32 cellular contexts compared by ENCODE assay signal in the genomic region with DNA sequence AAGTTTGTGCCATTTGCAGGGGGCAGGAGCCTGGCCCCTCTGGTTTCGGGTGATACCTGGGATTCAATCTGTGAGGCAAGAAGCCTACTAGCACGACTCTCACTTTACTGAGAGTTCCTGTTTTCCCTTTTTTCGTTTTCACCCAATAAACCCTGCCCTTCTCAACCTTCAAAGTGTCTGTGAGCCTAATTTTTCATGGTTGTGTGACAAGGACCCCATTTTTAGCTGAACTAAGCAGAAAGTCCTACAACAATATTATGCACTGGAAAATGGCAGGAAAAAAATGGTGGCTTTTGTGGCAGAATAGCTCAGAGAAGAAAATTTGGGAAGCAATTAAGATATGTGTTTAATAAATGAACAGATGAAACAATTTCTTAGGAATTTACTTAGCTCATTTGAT.
"Had no signal": no experiment of that assay in that cellular context is flagged by ENCODE, and none has a peak within 500 bp of the region (broad histone marks: within the 10 kb centered on the region; RNA-seq: fewer than 3 reads in every experiment).

No MANE protein-coding gene starts in this region.

- H3K4me3 Mint-ChIP-seq: naive B cell; naive thymus-derived CD8-positive, alpha-beta T cell; natural killer cell treated with Interleukin-12 subunit alpha and Interleukin-12 subunit beta and Interleukin-15 and Interleukin-18, amount 100 ng/mL, for 72 hours; nephron progenitor cell; neural crest cell; stimulated activated effector memory CD8-positive, alpha-beta T cell treated with anti-CD3 and anti-CD28 coated beads, Interleukin-12 subunit alpha, Interleukin-12 subunit beta, amount 100 ng/mL, for 72 hours; stimulated activated naive B cell treated with anti-CD40 and anti-IgM and Interleukin-4, amounts not matched to agents 10 μg/mL and 1 μg/mL and 100 μg/mL, for 72 hours; stimulated activated naive CD8-positive, alpha-beta T cell treated with anti-CD3 and anti-CD28 coated beads, Interleukin-15, amount 100 ng/mL, for 72 hours; type B pancreatic cell had no signal

- H3K27ac ChIP-seq: neutrophil, ovary, parathyroid adenoma, psoas muscle, skin epidermis, suprapubic skin, testis, tibial artery, transverse colon, upper lobe of right lung, uterus had no signal

- H3K4me2 ChIP-seq: smooth muscle cell had no signal

- H3K9me3 Mint-ChIP-seq: nephron progenitor cell, neural crest cell, type B pancreatic cell had no signal

- H3K36me3 ChIP-seq: neutrophil, ovary, suprapubic skin, tibial artery, transverse colon, upper lobe of right lung, uterus had no signal

- H3K4me1 Mint-ChIP-seq: naive B cell; naive thymus-derived CD8-positive, alpha-beta T cell; nephron progenitor cell; neural crest cell; stimulated activated effector memory CD8-positive, alpha-beta T cell treated with anti-CD3 and anti-CD28 coated beads, Interleukin-12 subunit alpha, Interleukin-12 subunit beta, amount 100 ng/mL, for 72 hours; stimulated activated naive B cell treated with anti-CD40 and anti-IgM and Interleukin-4, amounts not matched to agents 10 μg/mL and 1 μg/mL and 100 μg/mL, for 72 hours; stimulated activated naive CD8-positive, alpha-beta T cell treated with anti-CD3 and anti-CD28 coated beads, Interleukin-15, amount 100 ng/mL, for 72 hours had no signal

- H3K9ac ChIP-seq: parathyroid adenoma had no signal

- H3K79me2 ChIP-seq: parathyroid adenoma had no signal

- H3K36me3 Mint-ChIP-seq: naive B cell; naive thymus-derived CD8-positive, alpha-beta T cell; stimulated activated effector memory CD8-positive, alpha-beta T cell treated with anti-CD3 and anti-CD28 coated beads, Interleukin-12 subunit alpha, Interleukin-12 subunit beta, amount 100 ng/mL, for 72 hours; stimulated activated naive B cell treated with anti-CD40 and anti-IgM and Interleukin-4, amounts not matched to agents 10 μg/mL and 1 μg/mL and 100 μg/mL, for 72 hours; type B pancreatic cell had no signal

- ATAC-seq: naive thymus-derived CD8-positive, alpha-beta T cell; natural killer cell treated with Interleukin-12 subunit alpha and Interleukin-12 subunit beta and Interleukin-15 and Interleukin-18, amount 100 ng/mL, for 72 hours; psoas muscle; right cardiac atrium; sciatic nerve; stimulated activated effector memory CD8-positive, alpha-beta T cell treated with anti-CD3 and anti-CD28 coated beads, Interleukin-12 subunit alpha, Interleukin-12 subunit beta, amount 100 ng/mL, for 72 hours; stimulated activated naive B cell treated with anti-CD40 and anti-IgM and Interleukin-4, amounts not matched to agents 10 μg/mL and 1 μg/mL and 100 μg/mL, for 72 hours; stimulated activated naive CD8-positive, alpha-beta T cell treated with anti-CD3 and anti-CD28 coated beads, Interleukin-15, amount 100 ng/mL, for 72 hours; stimulated activated naive CD8-positive, alpha-beta T cell treated with anti-CD3 and anti-CD28 coated beads, Interleukin-15, Interleukin-2, amounts not matched to agents 100 U/mL and 50 U/mL, for 24 hours; upper lobe of right lung had no signal

- H2AFZ ChIP-seq: parathyroid adenoma had no signal

- H3K27me3 Mint-ChIP-seq: naive B cell; naive thymus-derived CD8-positive, alpha-beta T cell; natural killer cell treated with Interleukin-12 subunit alpha and Interleukin-12 subunit beta and Interleukin-15 and Interleukin-18, amount 100 ng/mL, for 72 hours; progenitor cell of endocrine pancreas; stimulated activated naive B cell treated with anti-CD40 and anti-IgM and Interleukin-4, amounts not matched to agents 10 μg/mL and 1 μg/mL and 100 μg/mL, for 72 hours; stimulated activated naive CD8-positive, alpha-beta T cell treated with anti-CD3 and anti-CD28 coated beads, Interleukin-15, amount 100 ng/mL, for 72 hours; type B pancreatic cell had no signal

- H3K9me3 ChIP-seq: neutrophil, ovary, psoas muscle, suprapubic skin, testis, tibial artery, transverse colon, upper lobe of right lung, uterus had no signal

- H3K27me3 ChIP-seq: neutrophil, ovary, suprapubic skin, testis, tibial artery, transverse colon, upper lobe of right lung, uterus had no signal

- H3K4me1 ChIP-seq: parathyroid adenoma, psoas muscle, suprapubic skin, testis, tibial artery, transverse colon, upper lobe of right lung, uterus had no signal

- H3K4me3 ChIP-seq: ovary, psoas muscle, skin epidermis, smooth muscle cell, suprapubic skin, testis, tibial artery, transverse colon, upper lobe of right lung, uterus had no signal

- DNase-seq: naive B cell; naive thymus-derived CD8-positive, alpha-beta T cell; nephron progenitor cell; nucleus accumbens; ovary; posterior cingulate gyrus; psoas muscle; stimulated activated CD4-positive, alpha-beta T cell treated with anti-CD3 and anti-CD28 coated beads, Interleukin-15, amount 100 ng/mL, for 24 hours; stimulated activated CD4-positive, alpha-beta T cell treated with anti-CD3 and anti-CD28 coated beads, Interleukin-2, amount 100 ng/mL, for 24 hours; stimulated activated CD4-positive, alpha-beta T cell treated with anti-CD3 and anti-CD28 coated beads, Interleukin-2, amount 100 ng/mL, for 48 hours; stimulated activated CD4-positive, alpha-beta T cell treated with anti-CD3 and anti-CD28 coated beads, Interleukin-4, amount 100 ng/mL, for 24 hours; stimulated activated naive B cell treated with anti-CD40 and anti-IgM and Interleukin-4, amounts not matched to agents 10 μg/mL and 1 μg/mL and 100 μg/mL, for 72 hours; stimulated activated naive CD8-positive, alpha-beta T cell treated with anti-CD3 and anti-CD28 coated beads, Interleukin-15, amount 100 ng/mL, for 72 hours; stimulated activated naive CD8-positive, alpha-beta T cell treated with anti-CD3 and anti-CD28 coated beads, Interleukin-15, Interleukin-2, amounts not matched to agents 100 U/mL and 50 U/mL, for 24 hours; substantia nigra; testis; tibial artery; transverse colon; upper lobe of right lung; uterus had no signal

- H3K27ac Mint-ChIP-seq: naive thymus-derived CD8-positive, alpha-beta T cell; natural killer cell treated with Interleukin-12 subunit alpha and Interleukin-12 subunit beta and Interleukin-15 and Interleukin-18, amount 100 ng/mL, for 72 hours; nephron progenitor cell; progenitor cell of endocrine pancreas; stimulated activated effector memory CD8-positive, alpha-beta T cell treated with anti-CD3 and anti-CD28 coated beads, Interleukin-12 subunit alpha, Interleukin-12 subunit beta, amount 100 ng/mL, for 72 hours; stimulated activated naive B cell treated with anti-CD40 and anti-IgM and Interleukin-4, amounts not matched to agents 10 μg/mL and 1 μg/mL and 100 μg/mL, for 72 hours; stimulated activated naive CD8-positive, alpha-beta T cell treated with anti-CD3 and anti-CD28 coated beads, Interleukin-15, amount 100 ng/mL, for 72 hours; type B pancreatic cell had no signal
